Comparison of ENCODE assay signal across 8 cellular contexts in the genomic region with DNA sequence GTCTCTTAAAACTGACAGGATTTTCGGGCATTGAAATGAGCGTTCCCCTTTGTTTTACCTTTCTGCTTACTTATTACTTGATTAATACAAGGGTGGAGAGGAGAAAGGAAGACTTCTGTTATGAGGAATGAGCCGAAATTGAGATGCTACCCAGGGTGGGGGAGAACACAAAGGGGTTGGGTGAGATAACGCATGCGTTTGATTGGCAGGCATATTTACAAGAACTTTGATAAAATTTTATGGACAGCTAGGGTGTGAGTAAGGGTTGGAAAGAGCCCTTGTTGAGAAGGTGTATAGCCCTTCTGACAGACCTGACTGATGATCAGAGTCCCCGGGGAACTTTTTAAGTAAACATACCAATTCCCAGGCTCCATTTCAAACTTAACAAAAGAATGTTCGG. TPM values are rescaled to one million over a fixed set of nuclear protein-coding genes. Genes with fewer than 3 reads are reported as not detected.
DNase-seq lines count a peak whose midpoint lies in the region; ATAC-seq and TF ChIP-seq lines count a peak whose summit lies in the region.

No MANE protein-coding gene starts in this region.

- H3K27ac Mint-ChIP-seq in CD8-positive, alpha-beta T cell = peak overlapping the region; percentile 98
- H3K27ac Mint-ChIP-seq in activated naive CD4-positive, alpha-beta T cell treated with anti-CD3 and anti-CD28 coated beads, Interleukin-2, amount 50 U/mL, for 72 hours = peak overlapping the region; percentile 98

- 6 to 12% methylated on average over 7 of the region's 7 CpGs for WGBS in testis, 2 donors

- CTCF ChIA-PET in CD8-positive, alpha-beta T cell (lab: Charles Lee) = interaction anchor here (2.3 kb wide), 1 partner anchor 21 kb away, joined by 7 read pairs; no protein-coding TSS in a partner anchor

- peaks cover 41% of the 10 kb centered on the region for H3K36me3 Mint-ChIP-seq in CD8-positive, alpha-beta T cell
- H3K36me3 Mint-ChIP-seq in activated naive CD4-positive, alpha-beta T cell treated with anti-CD3 and anti-CD28 coated beads, Interleukin-2, amount 50 U/mL, for 72 hours = peaks cover 22 to 34% of the 10 kb centered on the region in 2 donors

- H3K4me1 Mint-ChIP-seq in CD8-positive, alpha-beta T cell (ENCODE audit: low read depth) = peaks cover 49% of the 10 kb centered on the region

- POLR2A ChIA-PET in CD8-positive, alpha-beta T cell (lab: Charles Lee) = interaction anchor here (0.6 to 4.9 kb wide), 5 partner anchors 10 to 151 kb away, joined by 3 to 82 read pairs (median 4); a partner anchor contains a TSS

- intact Hi-C loops in CD8-positive, alpha-beta T cell (cut with DNase I, micrococcal nuclease) = loop anchor here (2.0 to 5.0 kb wide), 3 partner anchors 21 to 379 kb away; a partner anchor contains a TSS
- intact Hi-C loops in testis (cut with DNase I; ENCODE audit: low total_unique reads) = loop anchor here (5.0 kb wide), 1 partner anchor 151 kb away; a partner anchor contains a TSS

- no peaks in the 10 kb centered on the region for H3K9me3 ChIP-seq in CD8-positive, alpha-beta T cell (ENCODE audit: low read length)
- no peaks in the 10 kb centered on the region for H3K9me3 ChIP-seq in testis

- no peak for TF ChIP-seq POLR2A in testis (IDR thresholded peaks at IDR 0.05)

- TF ChIP-seq CTCF in CD8-positive, alpha-beta T cell (IDR thresholded peaks at IDR 0.05) = no peak
- TF ChIP-seq CTCF in HFF-Myc (IDR thresholded peaks at IDR 0.05; ENCODE audit: low read depth, low read length, missing control alignments) (no peak), testis (IDR thresholded peaks at IDR 0.05) (no peak)

- H3K4me1 ChIP-seq in CD8-positive, alpha-beta T cell (ENCODE audit: insufficient read depth, low read length) = peaks cover 41% of the 10 kb centered on the region
- H3K4me1 ChIP-seq in testis = peaks cover 10% of the 10 kb centered on the region

- peak overlapping the region; percentile 94 for H3K27ac ChIP-seq in CD8-positive, alpha-beta T cell (ENCODE audit: low read depth, low read length)
- H3K27ac ChIP-seq in testis = peak overlapping the region; percentile 99 to 100

- DNase-seq in CD8-positive, alpha-beta T cell = no peak
- no peak for DNase-seq in HFF-Myc (ENCODE audit: extremely low read depth, low read depth)
- DNase-seq in activated naive CD4-positive, alpha-beta T cell treated with anti-CD3 and anti-CD28 coated beads, Interleukin-2, amount 50 U/mL, for 72 hours (ENCODE audit: low spot score in 2 of 2) = no peak
- peak; percentile 36 for DNase-seq in iris pigment epithelial cell (ENCODE audit: low read depth)
- DNase-seq in testis = no peak
- no peak for DNase-seq in NCI-H2227 treated with DMSO at 0.1 percent for 48 hours (lab: John Stamatoyannopoulos, UW)
- DNase-seq in activated CD4-positive, CD25-positive, alpha-beta regulatory T cell treated with anti-CD3 and anti-CD28 coated beads, Interleukin-2, amount 50 U/mL, for 72 hours = no peak

- ATAC-seq in CD8-positive, alpha-beta T cell = no peak
- no peak for ATAC-seq in activated naive CD4-positive, alpha-beta T cell treated with anti-CD3 and anti-CD28 coated beads, Interleukin-2, amount 50 U/mL, for 72 hours
- ATAC-seq in HG03457 (IDR thresholded peaks at IDR 0.05; ENCODE audit: unreplicated experiment) = no peak

- no peaks in the 10 kb centered on the region for H3K27me3 ChIP-seq in CD8-positive, alpha-beta T cell (ENCODE audit: insufficient read depth, low read length)
- H3K27me3 ChIP-seq in testis = no peaks in the 10 kb centered on the region

- no peaks in the 10 kb centered on the region for H3K27me3 Mint-ChIP-seq in CD8-positive, alpha-beta T cell (ENCODE audit: low read depth)

- no peaks in the 10 kb centered on the region for H3K36me3 ChIP-seq in CD8-positive, alpha-beta T cell (ENCODE audit: insufficient read depth, low read length)
- H3K36me3 ChIP-seq in testis (ENCODE audit: low read depth, missing control alignments) = no peaks in the 10 kb centered on the region

- peak overlapping the region; percentile 95 for H3K4me3 ChIP-seq in CD8-positive, alpha-beta T cell (ENCODE audit: low read depth, low read length)
- H3K4me3 ChIP-seq in HFF-Myc (replicated peaks; ENCODE audit: low read depth, low read length) (peak overlapping the region; percentile 88), testis (peak overlapping the region; percentile 93 to 96)

- H3K4me3 Mint-ChIP-seq in CD8-positive, alpha-beta T cell = peak overlapping the region; percentile 99

- H3K9me3 Mint-ChIP-seq in CD8-positive, alpha-beta T cell = no peaks in the 10 kb centered on the region
- H3K9me3 Mint-ChIP-seq in activated naive CD4-positive, alpha-beta T cell treated with anti-CD3 and anti-CD28 coated beads, Interleukin-2, amount 50 U/mL, for 72 hours = no peaks in the 10 kb centered on the region

RNA-seq across cellular contexts. Expression of a gene that starts 1.8 kb away (rescaled TPM):
- 100 to 1,000 TPM; 198 to 219 TPM for total RNA-seq in CD8-positive, alpha-beta T cell
- total RNA-seq in activated naive CD4-positive, alpha-beta T cell treated with anti-CD3 and anti-CD28 coated beads, Interleukin-2, amount 50 U/mL, for 72 hours = 10 to 100 TPM; 58.8 to 64.7 TPM
- total RNA-seq in testis = 100 to 1,000 TPM; 121 to 190 TPM
- polyA plus RNA-seq in testis (ENCODE audit: insufficient read depth, low read depth, low replicate concordance) = 295 TPM
